In genomic region chrX:130111220-130111934, GRCh38 we compare ENCODE assay signal across 9 cellular contexts. TPM values are rescaled to one million over a fixed set of nuclear protein-coding genes. Genes with fewer than 3 reads are reported as not detected.
DNase-seq lines count a peak whose midpoint lies in the region; ATAC-seq and TF ChIP-seq lines count a peak whose summit lies in the region.
"Had no signal": no experiment of that assay in that cellular context is flagged by ENCODE, and none has a peak within 500 bp of the region (broad histone marks: within the 10 kb centered on the region; RNA-seq: fewer than 3 reads in every experiment).

No MANE protein-coding gene starts in this region.

- peak overlapping the region; percentile 78 for H3K4me2 ChIP-seq in PC-9

- intact Hi-C loops in PC-9 (cut with micrococcal nuclease; ENCODE audit: unreplicated experiment): loop anchor here (5.0 kb wide), 2 partner anchors 56 to 129 kb away; partner anchors contain the start of genes AIFM1 and BCORL1

- peak overlapping the region; percentile 78 for H3K4me3 ChIP-seq in PC-9
- peak overlapping the region; percentile 22 for H3K4me3 ChIP-seq in fibroblast of pulmonary artery (replicated peaks; ENCODE audit: low read depth, low read length)

- DNase-seq in NCI-H1105 (lab: John Stamatoyannopoulos, UW) (peak; percentile 1), NCI-H1105 treated with DMSO at 0.1 percent for 48 hours (lab: John Stamatoyannopoulos, UW) (no peak), PC-9 (peak; percentile 55 to 64), fibroblast of pulmonary artery (ENCODE audit: low read depth) (no peak), GM19238 (ENCODE audit: insufficient read length, low spot score) (no peak)
- peak in 1 of 2 donors; percentile 49 for DNase-seq in stimulated activated effector memory CD8-positive, alpha-beta T cell treated with anti-CD3 and anti-CD28 coated beads, Interleukin-12 subunit alpha, Interleukin-12 subunit beta, amount 100 ng/mL, for 72 hours (ENCODE audit: low spot score in 2 of 2)
- DNase-seq: NCI-H1092 had no signal

- BruUV-seq in PC-9 (replicated peaks; lab: Mats Ljungman, UMichigan): no TSS peak

- peaks cover 44% of the 10 kb centered on the region for H3F3A ChIP-seq in PC-9 (ENCODE audit: insufficient read depth, low read depth)

- ATAC-seq in stimulated activated effector memory CD8-positive, alpha-beta T cell treated with anti-CD3 and anti-CD28 coated beads, Interleukin-12 subunit alpha, Interleukin-12 subunit beta, amount 100 ng/mL, for 72 hours: no peak
- ATAC-seq in HG03097 (IDR thresholded peaks at IDR 0.05; ENCODE audit: low FRiP score, unreplicated experiment) (no peak), HG02798 (IDR thresholded peaks at IDR 0.05; ENCODE audit: poor library complexity, unreplicated experiment) (no peak)

- H4K20me1 ChIP-seq in PC-9 (ENCODE audit: insufficient read depth): peaks cover 17% of the 10 kb centered on the region

- H3K79me2 ChIP-seq in PC-9 (ENCODE audit: low read depth): peaks cover 38% of the 10 kb centered on the region

- H2AFZ ChIP-seq in PC-9: peak overlapping the region; percentile 77

- no peak for TF ChIP-seq CTCF in PC-9 (conservative IDR thresholded peaks at IDR 0.05)
- no peak for TF ChIP-seq CTCF in fibroblast of pulmonary artery (IDR thresholded peaks at IDR 0.05; ENCODE audit: low read length, missing control alignments)

- no peaks in the 10 kb centered on the region for H3K27me3 ChIP-seq in PC-9 (ENCODE audit: insufficient read depth, low read depth)

- H3K9me2 ChIP-seq in PC-9 (ENCODE audit: insufficient read depth): no peaks in the 10 kb centered on the region

- H3K27ac ChIP-seq in PC-9: peak overlapping the region; percentile 83

- H3K9me3 Mint-ChIP-seq in stimulated activated effector memory CD8-positive, alpha-beta T cell treated with anti-CD3 and anti-CD28 coated beads, Interleukin-12 subunit alpha, Interleukin-12 subunit beta, amount 100 ng/mL, for 72 hours: no peaks in the 10 kb centered on the region

- peaks cover 37% of the 10 kb centered on the region for H3K4me1 Mint-ChIP-seq in stimulated activated effector memory CD8-positive, alpha-beta T cell treated with anti-CD3 and anti-CD28 coated beads, Interleukin-12 subunit alpha, Interleukin-12 subunit beta, amount 100 ng/mL, for 72 hours

- peaks cover 72% of the 10 kb centered on the region for H3K4me1 ChIP-seq in PC-9 (replicated peaks; ENCODE audit: insufficient read depth)

- no peaks in the 10 kb centered on the region for H3K36me3 ChIP-seq in PC-9 (ENCODE audit: low read depth)

- CTCF ChIA-PET in PC-9 (lab: Charles Lee): interaction anchor here (0.7 kb wide), 1 partner anchor 11 kb away, joined by 3 read pairs; no protein-coding TSS in a partner anchor

- no peaks in the 10 kb centered on the region for H3K9me3 ChIP-seq in PC-9 (ENCODE audit: insufficient read depth, low read depth)

- POLR2A ChIA-PET in PC-9 (lab: Charles Lee; ENCODE audit: unreplicated experiment): interaction anchor here (0.6 kb wide), 2 partner anchors 76 to 559 kb away, joined by 4 to 5 read pairs; no protein-coding TSS in a partner anchor

- H3K36me3 Mint-ChIP-seq in stimulated activated effector memory CD8-positive, alpha-beta T cell treated with anti-CD3 and anti-CD28 coated beads, Interleukin-12 subunit alpha, Interleukin-12 subunit beta, amount 100 ng/mL, for 72 hours: peaks cover 11% of the 10 kb centered on the region

- peak overlapping the region; percentile 84 for H3K4me3 Mint-ChIP-seq in stimulated activated effector memory CD8-positive, alpha-beta T cell treated with anti-CD3 and anti-CD28 coated beads, Interleukin-12 subunit alpha, Interleukin-12 subunit beta, amount 100 ng/mL, for 72 hours

- no peak overlapping the region for H3K27ac Mint-ChIP-seq in stimulated activated effector memory CD8-positive, alpha-beta T cell treated with anti-CD3 and anti-CD28 coated beads, Interleukin-12 subunit alpha, Interleukin-12 subunit beta, amount 100 ng/mL, for 72 hours

RNA-seq across cellular contexts. Expression of gene ELF4, which starts 1.1 kb away (rescaled TPM):
- 53.0 and 60.3 TPM in 2 replicates for total RNA-seq in PC-9 (2021)

RNA-seq across cellular contexts. Expression of gene AIFM1, which starts 54.3 kb away (rescaled TPM):
- total RNA-seq in PC-9 (2021): 70.1 and 83.3 TPM in 2 replicates

Comparison
In these comparisons a context has a peak if more than half of its experiments do, and no peak if none do; other contexts are left out.
1. DNase-seq: peak in NCI-H1105 (single experiment) and PC-9 (2 of 2); none in NCI-H1105 treated with DMSO at 0.1 percent for 48 hours (single experiment), fibroblast of pulmonary artery (single experiment) and GM19238 (single experiment).